Comparison of ENCODE assay signal across 25 cellular contexts in the genomic region with DNA sequence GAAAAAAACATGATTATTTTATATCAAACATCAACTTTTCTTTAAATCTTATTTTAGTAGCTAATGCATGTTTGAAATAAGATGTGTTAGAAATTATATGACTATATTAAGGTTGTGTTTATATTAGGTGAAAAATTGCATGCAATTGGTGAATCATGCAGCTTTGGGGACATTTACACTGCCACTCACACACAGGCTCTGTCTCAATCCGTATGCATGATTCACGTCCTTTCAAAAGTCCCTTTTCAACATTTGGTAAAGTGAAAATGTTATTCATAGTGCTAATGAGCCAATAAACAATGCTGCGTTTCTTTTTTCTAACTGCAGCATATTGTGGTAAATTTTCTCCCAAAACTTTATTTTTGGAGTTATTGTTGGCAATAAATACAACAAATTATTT.
"Had no signal": no experiment of that assay in that cellular context is flagged by ENCODE, and none has a peak within 500 bp of the region (broad histone marks: within the 10 kb centered on the region; RNA-seq: fewer than 3 reads in every experiment).

No MANE protein-coding gene starts in this region.

- H3K9me3 Mint-ChIP-seq: endodermal cell; naive thymus-derived CD4-positive, alpha-beta T cell; nephron; neural progenitor cell; stimulated activated effector memory CD8-positive, alpha-beta T cell treated with anti-CD3 and anti-CD28 coated beads, Interleukin-12 subunit alpha, Interleukin-12 subunit beta, amount 100 ng/mL, for 72 hours had no signal

- H3K36me3 Mint-ChIP-seq: naive thymus-derived CD4-positive, alpha-beta T cell; neural progenitor cell; stimulated activated effector memory CD8-positive, alpha-beta T cell treated with anti-CD3 and anti-CD28 coated beads, Interleukin-12 subunit alpha, Interleukin-12 subunit beta, amount 100 ng/mL, for 72 hours had no signal

- H3K9ac ChIP-seq: neural progenitor cell, parathyroid adenoma had no signal

- H3K9me3 ChIP-seq: esophagus muscularis mucosa, gastrocnemius medialis, left lung, psoas muscle, sigmoid colon, stomach, thyroid gland, vagina had no signal

- FAIRE-seq: keratinocyte had no signal

- H3K4me1 Mint-ChIP-seq: naive thymus-derived CD4-positive, alpha-beta T cell; nephron; neural progenitor cell; stimulated activated effector memory CD8-positive, alpha-beta T cell treated with anti-CD3 and anti-CD28 coated beads, Interleukin-12 subunit alpha, Interleukin-12 subunit beta, amount 100 ng/mL, for 72 hours had no signal

- H3K4me3 Mint-ChIP-seq: endodermal cell; naive thymus-derived CD4-positive, alpha-beta T cell; nephron; neural progenitor cell; stimulated activated effector memory CD8-positive, alpha-beta T cell treated with anti-CD3 and anti-CD28 coated beads, Interleukin-12 subunit alpha, Interleukin-12 subunit beta, amount 100 ng/mL, for 72 hours had no signal

- H3K36me3 ChIP-seq: esophagus muscularis mucosa, gastrocnemius medialis, left lung, neural progenitor cell, sigmoid colon, stomach, thyroid gland, vagina had no signal

- H3K27me3 Mint-ChIP-seq: naive thymus-derived CD4-positive, alpha-beta T cell had no signal

- H3K27ac Mint-ChIP-seq: endodermal cell; naive thymus-derived CD4-positive, alpha-beta T cell; neural progenitor cell; stimulated activated effector memory CD8-positive, alpha-beta T cell treated with anti-CD3 and anti-CD28 coated beads, Interleukin-12 subunit alpha, Interleukin-12 subunit beta, amount 100 ng/mL, for 72 hours had no signal

- H3K4me1 ChIP-seq: esophagus muscularis mucosa, gastrocnemius medialis, left lung, neural progenitor cell, parathyroid adenoma, psoas muscle, sigmoid colon, stomach, thyroid gland, vagina had no signal

- H3K4me3 ChIP-seq: esophagus muscularis mucosa, gastrocnemius medialis, left lung, neural progenitor cell, psoas muscle, sigmoid colon, stomach, thyroid gland, vagina had no signal

- DNase-seq: dorsolateral prefrontal cortex; effector CD4-positive, alpha-beta T cell; endodermal cell; gastrocnemius medialis; left cardiac atrium; left lung; mesendoderm; midbrain; naive thymus-derived CD4-positive, alpha-beta T cell; psoas muscle; right cardiac atrium; sigmoid colon; stimulated activated CD4-positive, alpha-beta T cell treated with anti-CD3 and anti-CD28 coated beads, Interleukin-2, amount 100 ng/mL, for 24 hours; stimulated activated CD4-positive, alpha-beta T cell treated with anti-CD3 and anti-CD28 coated beads, Interleukin-4, amount 100 ng/mL, for 24 hours; stimulated activated naive CD4-positive, alpha-beta T cell treated with Interleukin-2 at 50 U/mL for 16 hours; stomach; thyroid gland; trophoblast cell had no signal

- ATAC-seq: gastrocnemius medialis; left cardiac atrium; left lung; naive thymus-derived CD4-positive, alpha-beta T cell; psoas muscle; right cardiac atrium; stimulated activated effector memory CD8-positive, alpha-beta T cell treated with anti-CD3 and anti-CD28 coated beads, Interleukin-12 subunit alpha, Interleukin-12 subunit beta, amount 100 ng/mL, for 72 hours had no signal

- H3K27ac ChIP-seq: dorsolateral prefrontal cortex, esophagus muscularis mucosa, gastrocnemius medialis, left lung, neural progenitor cell, parathyroid adenoma, psoas muscle, sigmoid colon, stomach, thyroid gland, vagina had no signal
